ENCODE assay signal across 8 cellular contexts in the genomic region with DNA sequence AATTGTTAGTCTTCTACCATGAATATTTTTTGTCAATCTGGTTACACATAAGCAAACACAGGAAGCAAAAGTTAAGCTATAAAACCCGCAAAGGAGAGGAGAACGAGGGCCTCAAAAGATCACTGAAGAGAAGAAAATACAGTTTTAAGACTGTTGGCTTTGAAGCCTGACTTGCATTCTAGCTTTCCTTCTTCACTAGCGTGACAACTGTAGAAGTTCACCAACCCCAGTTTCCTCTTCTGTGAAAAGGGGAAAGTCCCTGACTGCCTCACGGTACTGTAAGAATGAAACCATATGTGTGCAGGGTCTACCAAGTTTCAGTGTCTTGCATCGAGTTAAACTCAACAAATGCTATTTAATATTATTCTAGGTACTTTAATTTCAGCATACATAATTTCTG. TPM values are rescaled to one million over a fixed set of nuclear protein-coding genes. Genes with fewer than 3 reads are reported as not detected.
A peak's percentile ranks its signal among the peaks of the same experiment; 100 is the strongest.
DNase-seq lines count a peak whose midpoint lies in the region; ATAC-seq and TF ChIP-seq lines count a peak whose summit lies in the region.

No MANE protein-coding gene starts in this region.

- peak in 3 of 5 donors; percentile 61 to 84 (median 70) for DNase-seq in CD8-positive, alpha-beta memory T cell
- DNase-seq in activated CD8-positive, alpha-beta memory T cell treated with anti-CD3 and anti-CD28 coated beads, Interleukin-2, amount 50 U/mL, for 4 hours = peak; percentile 21
- DNase-seq in mesothelial cell of epicardium (ENCODE audit: low spot score in 2 of 2, unreplicated experiment in 2 of 2) = no peak
- no peak for DNase-seq in kidney glomerular epithelial cell (lab: John Stamatoyannopoulos, UW)
- DNase-seq in cortex of kidney (lab: John Stamatoyannopoulos, UW) = no peak
- no peak for DNase-seq in NCI-H446 treated with DMSO at 0.1 percent for 48 hours (lab: John Stamatoyannopoulos, UW)

- H3K36me3 ChIP-seq in CD8-positive, alpha-beta memory T cell (ENCODE audit: insufficient read depth, low read length) = no peaks in the 10 kb centered on the region

- H3K4me3 ChIP-seq in CD8-positive, alpha-beta memory T cell (ENCODE audit: low read length) = no peak overlapping the region

- peaks cover 0 to 1% of the 10 kb centered on the region in 2 donors for H3K27me3 Mint-ChIP-seq in CD8-positive, alpha-beta memory T cell
- H3K27me3 Mint-ChIP-seq in mesothelial cell of epicardium (ENCODE audit: low read depth) = no peaks in the 10 kb centered on the region

- H3K9me3 Mint-ChIP-seq in CD8-positive, alpha-beta memory T cell = no peaks in the 10 kb centered on the region
- peaks cover 3% of the 10 kb centered on the region for H3K9me3 Mint-ChIP-seq in mesothelial cell of epicardium

- H3K4me3 Mint-ChIP-seq in CD8-positive, alpha-beta memory T cell = peak overlapping the region in 6 of 7 donors; percentile 41 to 67 (median 48)
- H3K4me3 Mint-ChIP-seq in mesothelial cell of epicardium = no peak overlapping the region

- POLR2A ChIA-PET in CD8-positive, alpha-beta memory T cell (lab: Charles Lee) = interaction anchor here (0.6 to 1.0 kb wide), 4 partner anchors 9 to 58 kb away, joined by 3 to 4 read pairs (median 3); no protein-coding TSS in a partner anchor

- H3K36me3 Mint-ChIP-seq in CD8-positive, alpha-beta memory T cell = peaks cover 0 to 3% (median 0%) of the 10 kb centered on the region in 3 donors
- H3K36me3 Mint-ChIP-seq in mesothelial cell of epicardium = no peaks in the 10 kb centered on the region

- TF ChIP-seq CTCF in mesothelial cell of epicardium (IDR thresholded peaks at IDR 0.05; ENCODE audit: unreplicated experiment) = no peak

- peak overlapping the region in 7 of 8 donors; percentile 57 to 94 (median 83) for H3K27ac Mint-ChIP-seq in CD8-positive, alpha-beta memory T cell
- H3K27ac Mint-ChIP-seq in mesothelial cell of epicardium = peak overlapping the region; percentile 66

- no peaks in the 10 kb centered on the region for H3K27me3 ChIP-seq in CD8-positive, alpha-beta memory T cell (ENCODE audit: insufficient read depth, low read length, poor library complexity, severe bottlenecking)

- H3K27ac ChIP-seq in CD8-positive, alpha-beta memory T cell (ENCODE audit: low read depth, low read length) = no peak overlapping the region

- ATAC-seq in GM19467 (IDR thresholded peaks at IDR 0.05; ENCODE audit: unreplicated experiment) (peak; percentile 99), HG03520 (IDR thresholded peaks at IDR 0.05; ENCODE audit: unreplicated experiment) (peak; percentile 99)

- peaks cover 41% of the 10 kb centered on the region for H3K4me1 ChIP-seq in CD8-positive, alpha-beta memory T cell (ENCODE audit: insufficient read depth, low read length)

- CTCF ChIA-PET in CD8-positive, alpha-beta memory T cell (lab: Charles Lee) = interaction anchor here (0.8 to 1.3 kb wide), 4 partner anchors 9 to 54 kb away, joined by 4 to 5 read pairs (median 4); no protein-coding TSS in a partner anchor

- peaks cover 38 to 78% (median 48%) of the 10 kb centered on the region in 3 donors for H3K4me1 Mint-ChIP-seq in CD8-positive, alpha-beta memory T cell
- peaks cover 12% of the 10 kb centered on the region for H3K4me1 Mint-ChIP-seq in mesothelial cell of epicardium

- H3K9me3 ChIP-seq in CD8-positive, alpha-beta memory T cell (ENCODE audit: low read length) = no peaks in the 10 kb centered on the region

RNA-seq across cellular contexts. Expression of a gene that starts 7.5 kb away (rescaled TPM):
- total RNA-seq in CD8-positive, alpha-beta memory T cell = 100 to 1,000 TPM in 1 of 2 experiments, 10 to 100 TPM in 1; 91.4 to 101 TPM
- 18.8 TPM for polyA plus RNA-seq in CD8-positive, alpha-beta memory T cell
- total RNA-seq in mesothelial cell of epicardium = 8.7 to 10.1 TPM (median 9.4 TPM) in 3 replicates

Comparison
In these comparisons a context has a peak if more than half of its experiments do, and no peak if none do; other contexts are left out.
1. DNase-seq: peak in CD8-positive, alpha-beta memory T cell (3 of 5) and activated CD8-positive, alpha-beta memory T cell treated with anti-CD3 and anti-CD28 coated beads, Interleukin-2, amount 50 U/mL, for 4 hours (single experiment); none in mesothelial cell of epicardium (0 of 2), kidney glomerular epithelial cell (single experiment), cortex of kidney (single experiment) and NCI-H446 treated with DMSO at 0.1 percent for 48 hours (single experiment).